In the genomic region with DNA sequence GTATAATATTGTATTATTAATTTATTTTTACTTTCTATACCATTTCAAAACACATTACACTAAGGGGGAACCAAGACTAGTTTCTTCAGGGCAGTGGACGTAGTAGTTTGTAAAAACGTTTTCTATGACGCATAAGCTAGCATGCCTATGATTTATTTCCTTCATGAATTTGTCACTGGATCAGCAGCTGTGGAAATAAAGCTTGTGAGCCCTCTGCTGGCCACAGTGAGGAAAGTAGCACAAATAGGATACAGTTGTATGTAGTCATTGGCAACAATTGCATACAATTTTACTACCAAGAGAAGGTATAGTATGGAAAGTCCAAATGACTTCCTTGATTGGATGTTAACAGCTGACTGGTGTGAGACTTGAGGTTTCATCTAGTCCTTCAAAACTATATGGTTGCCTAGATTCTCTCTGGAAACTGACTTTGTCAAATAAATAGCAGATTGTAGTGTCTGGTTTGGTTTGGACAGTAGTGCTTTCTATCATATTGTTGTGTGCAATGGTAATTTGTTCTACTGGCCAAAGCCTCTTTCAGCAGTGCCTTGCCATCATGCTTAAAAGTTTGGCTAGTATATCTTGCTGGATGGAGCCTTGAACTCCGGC, we compare ENCODE assay signal across 8 cellular contexts. TPM values are rescaled to one million over a fixed set of nuclear protein-coding genes. Genes with fewer than 3 reads are reported as not detected.
DNase-seq lines count a peak whose midpoint lies in the region; ATAC-seq, FAIRE-seq and TF ChIP-seq lines count a peak whose summit lies in the region.

No MANE protein-coding gene starts in this region.

- dilution Hi-C loops in endothelial cell of umbilical vein (cut with MboI; ENCODE audit: extremely low pct_ligation_motif_present, low sequenced_read_pairs) = no loop called here

- H3K79me2 ChIP-seq in endothelial cell of umbilical vein (ENCODE audit: control insufficient read depth, insufficient read depth, low read length) = no peaks in the 10 kb centered on the region

- peak overlapping the region; percentile 28 for H3K27ac ChIP-seq in endothelial cell of umbilical vein (ENCODE audit: insufficient read depth, low read depth, low read length)

- intact Hi-C loops in endothelial cell of umbilical vein (cut with micrococcal nuclease) = loop anchor here (1.0 to 10.0 kb wide), 7 partner anchors 62 to 975 kb away; partner anchors contain the start of genes DCAF5, ERH, GALNT16 and SLC39A9

- TF ChIP-seq CTCF in D721Med (IDR thresholded peaks at IDR 0.05; ENCODE audit: insufficient read depth, missing control alignments) (peak; percentile 94), endothelial cell of umbilical vein (IDR thresholded peaks at IDR 0.05; ENCODE audit: extremely low read depth in 1 of 2, insufficient read depth in 1 of 2, low read depth in 1 of 2, low read length in 2 of 2) (peak; percentile 60 to 74)

- H2AFZ ChIP-seq in endothelial cell of umbilical vein (ENCODE audit: low read depth, low read length) = no peak overlapping the region

- H4K20me1 ChIP-seq in endothelial cell of umbilical vein (replicated peaks; ENCODE audit: control insufficient read depth, extremely low read depth, insufficient read depth, low read length) = no peaks in the 10 kb centered on the region

- FAIRE-seq in D721Med (lab: Jason Lieb, UNC) = peak; percentile 16
- FAIRE-seq in endothelial cell of umbilical vein (lab: Jason Lieb, UNC) = peak; percentile 85

- no peak overlapping the region for H3K4me2 ChIP-seq in endothelial cell of umbilical vein (ENCODE audit: insufficient read depth, low read length)

- H3K36me3 ChIP-seq in endothelial cell of umbilical vein (ENCODE audit: control insufficient read depth in 2 of 2, extremely low read depth in 1 of 2, insufficient read depth in 2 of 2, low read length in 2 of 2) = peaks cover 2 to 15% of the 10 kb centered on the region in 2 experiments

- POLR2A ChIA-PET in endothelial cell of umbilical vein (lab: Charles Lee) = no interaction called here

- no peak overlapping the region for H3K4me3 ChIP-seq in endothelial cell of umbilical vein (replicated peaks in 1 of 3; ENCODE audit: insufficient read depth in 1 of 3, low read depth in 1 of 3, low read length in 3 of 3)

- no peaks in the 10 kb centered on the region for H3K9me1 ChIP-seq in endothelial cell of umbilical vein (replicated peaks; ENCODE audit: control insufficient read depth, extremely low read depth, insufficient read depth, low read length)

- BruUV-seq in endothelial cell of umbilical vein (replicated peaks; lab: Mats Ljungman, UMichigan) = no TSS peak

- H3K4me1 ChIP-seq in endothelial cell of umbilical vein (ENCODE audit: control insufficient read depth, extremely low read depth, insufficient read depth, low read length) = peaks cover 16% of the 10 kb centered on the region

- no peak for TF ChIP-seq POLR2A in endothelial cell of umbilical vein (IDR thresholded peaks at IDR 0.05; ENCODE audit: low read depth, low read length)

- DNase-seq in D721Med (ENCODE audit: insufficient read length, low spot score) (peak; percentile 29), HPDE6-E6E7 (ENCODE audit: extremely low spot score) (peak; percentile 70), NCI-H82 treated with DMSO at 0.1 percent for 48 hours (lab: John Stamatoyannopoulos, UW; ENCODE audit: unreplicated experiment) (peak; percentile 27), endothelial cell of umbilical vein (ENCODE audit: low read depth, low spot score) (peak; percentile 90), myocyte (ENCODE audit: low read depth) (peak; percentile 87)
- peak; percentile 3 to 12 for DNase-seq in activated CD8-positive, alpha-beta memory T cell treated with anti-CD3 and anti-CD28 coated beads for 4 hours (ENCODE audit: low read depth in 2 of 2)
- DNase-seq in stimulated activated naive CD4-positive, alpha-beta T cell treated with Interleukin-2 at 50 U/mL for 16 hours (lab: John Stamatoyannopoulos, UW) = peak; percentile 48

- no peaks in the 10 kb centered on the region for H3K27me3 ChIP-seq in endothelial cell of umbilical vein (ENCODE audit: control insufficient read depth in 2 of 2, insufficient read depth in 2 of 2, low read length in 2 of 2)

- H3K9ac ChIP-seq in endothelial cell of umbilical vein (replicated peaks; ENCODE audit: extremely low read depth, insufficient read depth, low read length) = no peak overlapping the region

- ATAC-seq in GM21447 (IDR thresholded peaks at IDR 0.05; ENCODE audit: unreplicated experiment) = no peak

- H3K9me3 ChIP-seq in endothelial cell of umbilical vein (replicated peaks; ENCODE audit: control insufficient read depth, insufficient read depth, low read length) = no peaks in the 10 kb centered on the region

- CTCF ChIA-PET in endothelial cell of umbilical vein (lab: Charles Lee) = interaction anchor here (0.7 to 3.0 kb wide), 24 partner anchors 8 to 597 kb away, joined by 3 to 59 read pairs (median 4); partner anchors contain the start of genes ERH and SLC39A9

TF ChIP-seq in endothelial cell of umbilical vein, 7 proteins besides CTCF, POLR2A, EP300 and RAD21:
- TF ChIP-seq EZH2 (IDR thresholded peaks at IDR 0.05; ENCODE audit: borderline replicate concordance, low read depth, low read length, severe bottlenecking) (no peak), MYC (IDR thresholded peaks at IDR 0.05; ENCODE audit: low read depth, low read length) (no peak), JUN (IDR thresholded peaks at IDR 0.05; ENCODE audit: borderline replicate concordance, insufficient read depth, insufficient read length, low read depth) (peak; percentile 55), FOS (IDR thresholded peaks at IDR 0.05; ENCODE audit: borderline replicate concordance, insufficient read depth, low read length) (peak; percentile 64)

RNA-seq across cellular contexts. Expression of gene PLEKHD1, which starts 24.3 kb away (rescaled TPM):
- not detected in 2 replicates for total RNA-seq in endothelial cell of umbilical vein
- 0.01 TPM in 1 of 2 replicates, not detected in the other for polyA plus RNA-seq in endothelial cell of umbilical vein
- polyA plus RNA-seq in endothelial cell of umbilical vein (2011; cell fraction: cytosol; rRNA removed) = 0.01 TPM in 1 of 2 replicates, not detected in the other
- 0.12 and 0.14 TPM in 2 replicates for polyA plus RNA-seq in endothelial cell of umbilical vein (2011; cell fraction: nucleus; rRNA removed)
- not detected in 2 replicates for polyA plus RNA-seq in endothelial cell of umbilical vein (2012)
- 0.15 TPM in 1 of 2 replicates, not detected in the other for polyA minus RNA-seq in endothelial cell of umbilical vein
- polyA minus RNA-seq in endothelial cell of umbilical vein (2011; cell fraction: cytosol; rRNA and poly(A)+ RNA removed) = not detected
- 0.10 TPM in 2 replicates for polyA minus RNA-seq in endothelial cell of umbilical vein (2011; cell fraction: nucleus; rRNA and poly(A)+ RNA removed)
- 1.1 and 2.3 TPM in 2 replicates for total RNA-seq in myocyte
- polyA plus RNA-seq in myocyte (2012) = 0.38 TPM

Comparison
In these comparisons a context has a peak if more than half of its experiments do, and no peak if none do; other contexts are left out.
1. DNase-seq: peak in every context shown above with its lines; median percentile 90 in endothelial cell of umbilical vein; 87 in myocyte; 70 in HPDE6-E6E7; 48 in stimulated activated naive CD4-positive, alpha-beta T cell treated with Interleukin-2 at 50 U/mL for 16 hours; 29 in D721Med; 27 in NCI-H82 treated with DMSO at 0.1 percent for 48 hours; 8 in activated CD8-positive, alpha-beta memory T cell treated with anti-CD3 and anti-CD28 coated beads for 4 hours.